Comparison of ENCODE assay signal across 8 cellular contexts in genomic region chr5:142151436-142152382, GRCh38. TPM values are rescaled to one million over a fixed set of nuclear protein-coding genes. Genes with fewer than 3 reads are reported as not detected.
A peak's percentile ranks its signal among the peaks of the same experiment; 100 is the strongest.
DNase-seq lines count a peak whose midpoint lies in the region; TF ChIP-seq lines count a peak whose summit lies in the region.

No MANE protein-coding gene starts in this region.

- intact Hi-C loops in colonic mucosa (cut with DNase I): loop anchor here (2.0 to 10.0 kb wide), 3 partner anchors 173 to 543 kb away; partner anchors contain the start of gene SPRY4

- no peaks in the 10 kb centered on the region for H3K27me3 ChIP-seq in colonic mucosa

- DNase-seq in NCI-H2107 treated with DMSO at 0.1 percent for 48 hours (lab: John Stamatoyannopoulos, UW; ENCODE audit: unreplicated experiment) (peak; percentile 43), NCI-H2107 (lab: John Stamatoyannopoulos, UW) (no peak), NCI-H146 treated with DMSO at 0.1 percent for 48 hours (lab: John Stamatoyannopoulos, UW; ENCODE audit: unreplicated experiment) (peak; percentile 21), colonic mucosa (peak; percentile 67), lung microvascular endothelial cell (ENCODE audit: low read depth in 2 of 2) (peak; percentile 89 to 91), NCI-H524 treated with DMSO at 0.1 percent for 48 hours (lab: John Stamatoyannopoulos, UW) (no peak)
- DNase-seq in stimulated activated CD8-positive, alpha-beta memory T cell treated with anti-CD3 and anti-CD28 coated beads, Interleukin-4, amount 100 ng/mL, for 1 hour (ENCODE audit: low read depth in 2 of 2, low spot score in 1 of 2): peak; percentile 12 to 16

- peak; percentile 86 for TF ChIP-seq CTCF in VCaP (conservative IDR thresholded peaks at IDR 0.05)
- peak; percentile 87 for TF ChIP-seq CTCF in colonic mucosa (IDR thresholded peaks at IDR 0.05)

- H3K4me3 ChIP-seq in colonic mucosa: no peak overlapping the region

- no peak overlapping the region for H3K9ac ChIP-seq in colonic mucosa (ENCODE audit: low read depth in 2 of 2, low read length in 2 of 2)

- H3K36me3 ChIP-seq in colonic mucosa: no peaks in the 10 kb centered on the region

- H3K4me1 ChIP-seq in colonic mucosa: no peaks in the 10 kb centered on the region

- H3K27ac ChIP-seq in VCaP (peak overlapping the region; percentile 47), colonic mucosa (no peak overlapping the region)

- H3K9me3 ChIP-seq in colonic mucosa: no peaks in the 10 kb centered on the region

RNA-seq across cellular contexts. Expression of gene NDFIP1, which starts 43.1 kb away (rescaled TPM):
- 10 to 100 TPM; 37.1 to 56.9 TPM for total RNA-seq in colonic mucosa
- 37.7 and 53.0 TPM in 2 replicates for total RNA-seq in lung microvascular endothelial cell

Comparison
In these comparisons a context has a peak if more than half of its experiments do, and no peak if none do; other contexts are left out.
1. DNase-seq: peak in NCI-H2107 treated with DMSO at 0.1 percent for 48 hours (single experiment), NCI-H146 treated with DMSO at 0.1 percent for 48 hours (single experiment), colonic mucosa (single experiment), lung microvascular endothelial cell (2 of 2) and stimulated activated CD8-positive, alpha-beta memory T cell treated with anti-CD3 and anti-CD28 coated beads, Interleukin-4, amount 100 ng/mL, for 1 hour (2 of 2); none in NCI-H2107 (single experiment) and NCI-H524 treated with DMSO at 0.1 percent for 48 hours (single experiment).